In genomic region chr7:131859162-131859821, GRCh38 we compare ENCODE assay signal across 8 cellular contexts.
DNase-seq lines count a peak whose midpoint lies in the region; ATAC-seq and TF ChIP-seq lines count a peak whose summit lies in the region.

No MANE protein-coding gene starts in this region.

- peak; percentile 77 for DNase-seq in ACHN
- DNase-seq in NCI-H2227 treated with DMSO at 0.1 percent for 48 hours (lab: John Stamatoyannopoulos, UW) = peak; percentile 79
- DNase-seq in activated CD4-positive, alpha-beta T cell treated with anti-CD3 and anti-CD28 coated beads, Interleukin-2, amount 50 U/mL, for 48 hours = peak; percentile 51 to 62
- peak; percentile 34 to 59 for DNase-seq in erythroblast (lab: John Stamatoyannopoulos, UW)
- DNase-seq in mucosa of gallbladder (ENCODE audit: low spot score) = peak; percentile 70
- DNase-seq in stimulated activated naive CD8-positive, alpha-beta T cell treated with anti-CD3 and anti-CD28 coated beads, Interleukin-15, Interleukin-2, amounts not matched to agents 100 U/mL and 50 U/mL, for 24 hours = peak; percentile 39

- in situ Hi-C loops in ACHN (cut with HindIII; ENCODE audit: low pct_ligation_motif_present, low pct_unique_long_range_greater_than_20kb, low sequenced_read_pairs) = no loop called here

- H3K4me3 ChIP-seq in GM12875 (ENCODE audit: low read depth, low read length) = no peak overlapping the region

- TF ChIP-seq CTCF in GM12875 (IDR thresholded peaks at IDR 0.05; ENCODE audit: borderline replicate concordance, insufficient read depth, low read depth, low read length) = peak; percentile 94

- no peak for TF ChIP-seq POLR2A in erythroblast (IDR thresholded peaks at IDR 0.05; ENCODE audit: low read length)

- peak; percentile 74 for ATAC-seq in HG02884 (IDR thresholded peaks at IDR 0.05; ENCODE audit: unreplicated experiment)
- peak; percentile 69 for ATAC-seq in stimulated activated naive CD8-positive, alpha-beta T cell treated with anti-CD3 and anti-CD28 coated beads, Interleukin-15, Interleukin-2, amounts not matched to agents 100 U/mL and 50 U/mL, for 24 hours
